9 cellular contexts compared by ENCODE assay signal in genomic region chr18:48662021-48662661, GRCh38.
DNase-seq lines count a peak whose midpoint lies in the region; ATAC-seq, FAIRE-seq and TF ChIP-seq lines count a peak whose summit lies in the region.
"Had no signal": no experiment of that assay in that cellular context is flagged by ENCODE, and none has a peak within 500 bp of the region (broad histone marks: within the 10 kb centered on the region; RNA-seq: fewer than 3 reads in every experiment).

No MANE protein-coding gene starts in this region.

- H3K9me3 ChIP-seq in H1 (ENCODE audit: insufficient read depth in 2 of 2, low read depth in 1 of 2, low read length in 1 of 2) = peaks cover 4 to 10% of the 10 kb centered on the region in 2 experiments
- peaks cover 12% of the 10 kb centered on the region in 2 donors for H3K9me3 ChIP-seq in neuronal stem cell (replicated peaks in 1 of 2; ENCODE audit: control insufficient read depth in 2 of 2, insufficient read depth in 1 of 2, low read depth in 1 of 2, low read length in 2 of 2)

- H3K4me2 ChIP-seq in H1 (ENCODE audit: insufficient read depth in 1 of 2, low read depth in 2 of 2, low read length in 2 of 2) (no peak overlapping the region), neuronal stem cell (ENCODE audit: insufficient read depth, low read length, poor library complexity, severe bottlenecking) (no peak overlapping the region)

- DNase-seq in DMS53 (lab: John Stamatoyannopoulos, UW) (peak; percentile 65), NCI-H2196 treated with DMSO at 0.1 percent for 48 hours (lab: John Stamatoyannopoulos, UW; ENCODE audit: unreplicated experiment) (peak; percentile 21), H1 (ENCODE audit: low read depth in 1 of 2, low spot score in 2 of 2) (no peak), neuronal stem cell (ENCODE audit: low spot score) (no peak), NCI-H2171 (lab: John Stamatoyannopoulos, UW) (no peak)
- no peak for DNase-seq in activated T-cell treated with anti-CD3 and anti-CD28 coated beads, Interleukin-2, amount 50 U/mL, for 4 hours
- DNase-seq: stimulated activated naive CD4-positive, alpha-beta T cell had no signal

- H3K36me3 ChIP-seq in H1 (ENCODE audit: control insufficient read depth in 2 of 4, insufficient read depth in 4 of 4, low read length in 3 of 4) = peaks cover 0 to 5% (median 0%) of the 10 kb centered on the region in 4 experiments; a peak in 3 of 8 replicates
- H3K36me3 ChIP-seq in neuronal stem cell (replicated peaks in 1 of 2; ENCODE audit: control insufficient read depth in 2 of 2, insufficient read depth in 2 of 2, low read length in 2 of 2) = peaks cover 0 to 5% of the 10 kb centered on the region in 2 donors

- H4K5ac ChIP-seq in H1 (ENCODE audit: insufficient read length, low read depth, low read length) = no peak overlapping the region

- peaks cover 6% of the 10 kb centered on the region for H3K27me3 Mint-ChIP-seq in activated T-cell treated with anti-CD3 and anti-CD28 coated beads, Interleukin-2, amount 50 U/mL, for 4 hours (ENCODE audit: low read depth)

- no peak for TF ChIP-seq CTCF in H1 (IDR thresholded peaks at IDR 0.05; ENCODE audit: control extremely low read depth in 1 of 3, insufficient read depth in 1 of 3, low read depth in 1 of 3, low read length in 3 of 3)

- no peak for FAIRE-seq in H1 (lab: Jason Lieb, UNC)

- TF ChIP-seq POLR2A in H1 (IDR thresholded peaks at IDR 0.05; ENCODE audit: control extremely low read depth in 1 of 2, low read depth in 2 of 2, low read length in 2 of 2) = no peak

- H3K4ac ChIP-seq in H1 (replicated peaks; ENCODE audit: insufficient read length, low read depth, low read length) (no peak overlapping the region), neuronal stem cell (ENCODE audit: low read length) (peak overlapping the region; percentile 13)

- H4K8ac ChIP-seq in H1 (ENCODE audit: extremely low read depth, insufficient read depth, low read length) = no peak overlapping the region; the same call in 1 of the 2 replicates
- no peak overlapping the region for H4K8ac ChIP-seq in neuronal stem cell (ENCODE audit: low read depth, low read length)

- H3K4me1 Mint-ChIP-seq in activated T-cell treated with anti-CD3 and anti-CD28 coated beads, Interleukin-2, amount 50 U/mL, for 4 hours (ENCODE audit: low read depth) = no peaks in the 10 kb centered on the region

- ATAC-seq in HG02870 (IDR thresholded peaks at IDR 0.05; ENCODE audit: unreplicated experiment) (no peak), GM18909 (IDR thresholded peaks at IDR 0.05; ENCODE audit: poor library complexity, unreplicated experiment) (no peak)
- no peak for ATAC-seq in activated T-cell treated with anti-CD3 and anti-CD28 coated beads, Interleukin-2, amount 50 U/mL, for 4 hours

- peaks cover 5% of the 10 kb centered on the region for H3K9me3 Mint-ChIP-seq in activated T-cell treated with anti-CD3 and anti-CD28 coated beads, Interleukin-2, amount 50 U/mL, for 4 hours

- H3K9ac ChIP-seq in H1 (replicated peaks in 1 of 4; ENCODE audit: extremely low read depth in 1 of 4, low read depth in 3 of 4, low read length in 3 of 4) (no peak overlapping the region), neuronal stem cell (ENCODE audit: low read depth, low read length, poor library complexity) (peak overlapping the region; percentile 73)

- peaks cover 4% of the 10 kb centered on the region for H3K23me2 ChIP-seq in H1 (ENCODE audit: low read depth, low read length)

- H3K18ac ChIP-seq in H1 (ENCODE audit: extremely low read depth, low read length) = no peak overlapping the region
- peak overlapping the region; percentile 88 for H3K18ac ChIP-seq in neuronal stem cell (ENCODE audit: low read length)

- peaks cover 0 to 6% of the 10 kb centered on the region in 2 experiments for H4K20me1 ChIP-seq in H1 (replicated peaks in 1 of 2; ENCODE audit: control insufficient read depth in 1 of 2, insufficient read depth in 2 of 2, low read length in 2 of 2)

- H3K27ac ChIP-seq in H1 (ENCODE audit: low read depth, low read length) = no peak overlapping the region
- no peak overlapping the region for H3K27ac ChIP-seq in neuronal stem cell (replicated peaks; ENCODE audit: low read length)

- H3K79me2 ChIP-seq in H1 (ENCODE audit: control insufficient read depth in 1 of 2, insufficient read depth in 2 of 2, low read length in 2 of 2) = peaks cover 0 to 5% of the 10 kb centered on the region in 2 experiments; a peak in 1 of 4 replicates

- H2BK120ac ChIP-seq in H1 (replicated peaks; ENCODE audit: low read depth, low read length) (no peak overlapping the region), neuronal stem cell (ENCODE audit: low read depth, low read length) (no peak overlapping the region)

- H2AK5ac ChIP-seq in H1 (ENCODE audit: low read depth, low read length) (no peak overlapping the region), neuronal stem cell (ENCODE audit: low read depth, low read length) (peak overlapping the region; percentile 61)

- no peak overlapping the region for H2BK15ac ChIP-seq in H1 (ENCODE audit: low read length)
- H2BK15ac ChIP-seq in neuronal stem cell (ENCODE audit: low read length) = no peak overlapping the region

- H3K79me1 ChIP-seq in H1 (ENCODE audit: low read depth, low read length) = no peaks in the 10 kb centered on the region; the same call in 1 of the 2 replicates
- peaks cover 2% of the 10 kb centered on the region for H3K79me1 ChIP-seq in neuronal stem cell (ENCODE audit: low read depth, low read length)

- no peak for TF ChIP-seq RAD21 in H1 (IDR thresholded peaks at IDR 0.05 in 1 of 2, conservative IDR thresholded peaks at IDR 0.05 in 1 of 2; ENCODE audit: low read depth in 2 of 2, low read length in 2 of 2)

- no peak overlapping the region for H4K91ac ChIP-seq in H1 (replicated peaks; ENCODE audit: insufficient read length, low read length)
- H4K91ac ChIP-seq in neuronal stem cell (ENCODE audit: low read depth, low read length, poor library complexity) = no peak overlapping the region

- no peak overlapping the region for H3K56ac ChIP-seq in H1 (replicated peaks; ENCODE audit: insufficient read length, low read depth, low read length)

- CTCF ChIA-PET in H1 (lab: Charles Lee; ENCODE audit: partially characterized antibody) = interaction anchor here (0.8 to 5.2 kb wide), 10 partner anchors 12 to 581 kb away, joined by 3 to 46 read pairs (median 6); no protein-coding TSS in a partner anchor

- H2BK12ac ChIP-seq in H1 (ENCODE audit: low read depth, low read length) (no peak overlapping the region), neuronal stem cell (ENCODE audit: low read length) (no peak overlapping the region)

- POLR2A ChIA-PET in H1 (lab: Charles Lee; ENCODE audit: partially characterized antibody) = interaction anchor here (0.6 to 1.5 kb wide), 2 partner anchors 123 to 307 kb away, joined by 3 read pairs; partner anchors contain the start of gene CTIF

- H3K23ac ChIP-seq in H1 (ENCODE audit: insufficient read length) = no peak overlapping the region
- H3K23ac ChIP-seq in neuronal stem cell (ENCODE audit: low read depth, low read length, poor library complexity) = no peak overlapping the region

- WGBS in H1 (ENCODE audit: extremely low coverage in 1 of 2, insufficient coverage in 1 of 2, insufficient read length in 1 of 2, insufficient replicate concordance in 2 of 2, low coverage in 1 of 2, low lambda C conversion rate in 2 of 2, missing lambda C conversion rate in 1 of 2), 2 experiments = 76% methylated on average over 9 of the region's 9 CpGs; no CpG with 5 or more reads in 1 of the 2 experiments
- WGBS in neuronal stem cell (ENCODE audit: extremely low coverage in 2 of 2, insufficient read length in 2 of 2, insufficient replicate concordance in 1 of 2), 2 donors = no CpG with 5 or more reads among the region's 9 CpGs

- H3K36me3 Mint-ChIP-seq in activated T-cell treated with anti-CD3 and anti-CD28 coated beads, Interleukin-2, amount 50 U/mL, for 4 hours (ENCODE audit: insufficient read depth) = peaks cover 4% of the 10 kb centered on the region

- no peak overlapping the region for H3K4me3 ChIP-seq in H1 (ENCODE audit: extremely low read depth in 1 of 4, insufficient read depth in 2 of 4, low read depth in 3 of 4, low read length in 4 of 4)
- no peak overlapping the region for H3K4me3 ChIP-seq in neuronal stem cell (ENCODE audit: low read length in 2 of 2)

- H3K14ac ChIP-seq in H1 (ENCODE audit: insufficient read length) (no peak overlapping the region), neuronal stem cell (ENCODE audit: low read length) (no peak overlapping the region)

- H3K27me3 ChIP-seq in H1 (replicated peaks in 1 of 4; ENCODE audit: control insufficient read depth in 3 of 4, extremely low read depth in 1 of 4, insufficient read depth in 3 of 4, low read length in 3 of 4) = no peaks in the 10 kb centered on the region
- peaks cover 0 to 2% (median 0%) of the 10 kb centered on the region in 3 experiments for H3K27me3 ChIP-seq in neuronal stem cell (ENCODE audit: control insufficient read depth in 3 of 3, insufficient read depth in 3 of 3, low read depth in 1 of 3, low read length in 3 of 3)

- H3K4me1 ChIP-seq in H1 (replicated peaks in 1 of 4; ENCODE audit: control insufficient read depth in 3 of 4, insufficient read depth in 4 of 4, low read length in 3 of 4) (peaks cover 0 to 10% (median 5%) of the 10 kb centered on the region in 4 experiments; a peak in 5 of 7 replicates), neuronal stem cell (ENCODE audit: control insufficient read depth in 2 of 2, insufficient read depth in 1 of 2, low read depth in 1 of 2, low read length in 2 of 2) (peaks cover 8 to 9% of the 10 kb centered on the region in 2 donors)

- no peak overlapping the region for H2BK5ac ChIP-seq in H1 (ENCODE audit: low read depth, low read length)
- H2BK5ac ChIP-seq in neuronal stem cell (ENCODE audit: low read length) = no peak overlapping the region

- no peak overlapping the region for H2BK20ac ChIP-seq in H1 (ENCODE audit: low read length)

- H2AFZ ChIP-seq in H1 (ENCODE audit: low read length) (no peak overlapping the region), neuronal stem cell (ENCODE audit: low read length) (no peak overlapping the region)

- no peak overlapping the region for H3K4me3 Mint-ChIP-seq in activated T-cell treated with anti-CD3 and anti-CD28 coated beads, Interleukin-2, amount 50 U/mL, for 4 hours

- TF ChIP-seq EP300 in H1 (IDR thresholded peaks at IDR 0.05; ENCODE audit: borderline replicate concordance in 1 of 2, low read depth in 2 of 2, low read length in 2 of 2) = no peak

TF ChIP-seq in H1, 55 proteins besides CTCF, POLR2A, EP300 and RAD21:
- TF ChIP-seq RFX5 (IDR thresholded peaks at IDR 0.05; ENCODE audit: borderline replicate concordance, low read depth, low read length) (no peak), CEBPB (IDR thresholded peaks at IDR 0.05; ENCODE audit: low read depth, low read length) (peak; percentile 89), TEAD4 (IDR thresholded peaks at IDR 0.05; ENCODE audit: low read depth, low read length) (0 out of 2 replicates have a peak, but pooled peaks have one; percentile 6), TBP (IDR thresholded peaks at IDR 0.05; ENCODE audit: low read depth, low read length) (no peak), SIX5 (IDR thresholded peaks at IDR 0.05; ENCODE audit: low read depth, low read length) (no peak), CHD1 (IDR thresholded peaks at IDR 0.05; ENCODE audit: low read depth, low read length) (no peak), SAP30 (IDR thresholded peaks at IDR 0.05; ENCODE audit: insufficient read depth, insufficient replicate concordance, low read length) (no peak)

Comparison
In these comparisons a context has a peak if more than half of its experiments do, and no peak if none do; other contexts are left out.
1. DNase-seq: peak in DMS53 (single experiment) and NCI-H2196 treated with DMSO at 0.1 percent for 48 hours (single experiment); none in H1 (0 of 2), neuronal stem cell (single experiment), NCI-H2171 (single experiment) and activated T-cell treated with anti-CD3 and anti-CD28 coated beads, Interleukin-2, amount 50 U/mL, for 4 hours (single experiment).